In the genomic region with DNA sequence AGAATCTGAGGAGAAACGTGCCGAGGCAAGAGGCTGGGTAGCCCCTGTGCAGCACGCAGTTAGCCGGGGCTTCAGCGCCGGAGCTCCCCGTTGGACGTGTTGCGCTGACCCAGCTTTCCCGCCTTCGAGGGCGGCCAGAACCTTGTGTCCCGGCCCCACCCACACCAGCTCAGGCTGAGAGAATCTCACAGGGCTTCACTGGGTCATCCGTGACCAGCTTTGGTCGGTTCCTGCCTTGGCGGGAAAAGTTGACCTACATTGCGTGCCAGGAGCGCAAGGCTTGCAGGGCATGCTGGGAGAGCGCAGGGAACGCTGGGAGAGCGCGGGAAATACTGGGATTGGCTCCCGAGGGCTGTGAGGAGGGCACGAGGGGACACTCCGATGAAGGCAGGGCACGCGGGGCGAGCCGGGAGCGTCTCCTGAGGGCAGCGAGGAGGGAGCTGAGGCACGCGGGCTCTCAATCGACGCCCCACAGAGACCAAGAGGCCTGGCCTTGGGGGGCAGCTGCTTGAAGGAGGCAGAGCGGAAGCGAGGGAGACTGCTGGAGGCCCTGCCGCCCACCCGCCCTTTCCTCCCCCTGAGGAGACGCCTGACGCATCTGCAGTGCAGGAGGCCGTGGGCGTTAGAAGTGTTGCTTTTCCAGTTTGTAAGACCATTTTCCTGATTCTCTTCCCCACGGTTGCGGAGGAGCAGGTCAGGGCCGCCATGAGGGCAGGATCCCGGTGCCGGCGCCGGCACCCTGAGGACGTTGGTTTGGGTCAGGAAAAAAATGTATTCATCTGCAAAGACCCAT, we compare ENCODE assay signal across 1 cellular context.
TF ChIP-seq lines count a peak whose summit lies in the region.

Gene C18orf63, plus strand, starts transcription at position 376 of the 793 bp plus-strand sequence. CDS start 2,027 bp downstream, outside the sequence.

TF ChIP-seq in A549, 52 proteins besides CTCF, POLR2A, EP300 and RAD21:
- TF ChIP-seq HES2 (IDR thresholded peaks at IDR 0.05): no peak
- no peak for TF ChIP-seq KDM1A (IDR thresholded peaks at IDR 0.05; ENCODE audit: low read depth)
- no peak for TF ChIP-seq ZSCAN20 (CRISPR knock-in tag; IDR thresholded peaks at IDR 0.05)
- no peak for TF ChIP-seq FOSB (CRISPR knock-in tag; IDR thresholded peaks at IDR 0.05)
- TF ChIP-seq CBX2 (IDR thresholded peaks at IDR 0.05; ENCODE audit: borderline replicate concordance, low read depth): no peak
- TF ChIP-seq HEYL (CRISPR knock-in tag; IDR thresholded peaks at IDR 0.05): no peak
